In the genomic region with DNA sequence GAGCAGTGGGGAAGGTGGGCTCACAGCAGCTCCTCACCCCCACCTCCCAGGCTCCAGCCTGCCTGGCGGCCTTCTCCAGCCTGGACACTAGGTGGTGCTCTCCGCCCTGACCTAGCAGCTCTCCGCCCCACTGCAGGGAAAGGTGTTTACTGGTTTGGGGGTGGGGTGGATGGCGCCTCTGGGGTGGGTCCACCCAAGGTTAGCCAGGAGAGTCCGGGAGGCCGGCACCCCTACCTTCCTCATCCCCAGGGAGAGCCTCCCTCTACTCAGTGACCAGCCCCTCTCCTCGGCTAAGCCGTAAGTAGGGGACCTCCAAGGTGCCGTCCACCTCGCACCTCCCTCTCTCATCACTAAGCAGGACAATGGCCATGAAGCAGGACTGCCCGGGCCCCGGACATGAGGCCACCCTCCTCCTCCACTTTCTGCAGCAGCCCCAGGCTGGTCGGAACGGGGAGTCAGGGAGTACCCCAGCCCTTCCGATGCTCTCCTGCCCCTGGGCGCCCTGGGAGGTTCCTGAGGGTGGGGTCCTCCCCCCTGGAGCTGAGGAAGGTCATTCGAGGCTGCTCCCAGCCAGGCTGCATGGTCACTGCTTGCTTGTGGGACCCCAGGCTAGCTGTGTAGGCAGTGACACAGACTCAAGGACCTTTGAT, we compare ENCODE assay signal across 8 cellular contexts.
DNase-seq lines count a peak whose midpoint lies in the region; ATAC-seq, FAIRE-seq and TF ChIP-seq lines count a peak whose summit lies in the region.

No MANE protein-coding gene starts in this region.

- no peaks in the 10 kb centered on the region for H3K36me3 Mint-ChIP-seq in activated naive CD8-positive, alpha-beta T cell treated with anti-CD3 and anti-CD28 coated beads for 36 hours
- no peaks in the 10 kb centered on the region for H3K36me3 Mint-ChIP-seq in progenitor cell of endocrine pancreas (ENCODE audit: insufficient read depth)

- FAIRE-seq in HTR-8/SVneo (lab: Jason Lieb, UNC) = peak; percentile 73

- peak; percentile 40 to 67 (median 54) for ATAC-seq in heart right ventricle
- no peak for ATAC-seq in GM21619 (IDR thresholded peaks at IDR 0.05; ENCODE audit: unreplicated experiment)
- no peak for ATAC-seq in GM21447 (IDR thresholded peaks at IDR 0.05; ENCODE audit: unreplicated experiment)

- H3K27ac ChIP-seq in SJSA1 (no peak overlapping the region), heart right ventricle (no peak overlapping the region)

- no peaks in the 10 kb centered on the region for H3K36me3 ChIP-seq in SJSA1
- no peaks in the 10 kb centered on the region for H3K36me3 ChIP-seq in heart right ventricle

- no peaks in the 10 kb centered on the region for H3K9me3 ChIP-seq in SJSA1 (replicated peaks)
- H3K9me3 ChIP-seq in heart right ventricle = no peaks in the 10 kb centered on the region

- DNase-seq in COLO829 (ENCODE audit: low spot score) (peak; percentile 28), HTR-8/SVneo (ENCODE audit: insufficient read length, low spot score) (peak; percentile 67), SJSA1 (ENCODE audit: low read depth in 1 of 2, low spot score in 2 of 2) (peak; percentile 20 to 63), heart right ventricle (peak in 1 of 2 donors; percentile 48), progenitor cell of endocrine pancreas (ENCODE audit: low spot score, unreplicated experiment) (peak; percentile 68)
- DNase-seq in activated naive CD8-positive, alpha-beta T cell treated with anti-CD3 and anti-CD28 coated beads for 36 hours = peak; percentile 64

- H3K27me3 ChIP-seq in SJSA1 (replicated peaks) (peaks cover 12% of the 10 kb centered on the region; the same call in 1 of the 2 replicates), heart right ventricle (peaks cover 0 to 6% (median 0%) of the 10 kb centered on the region in 7 donors)

- peak overlapping the region; percentile 22 for H3K4me3 Mint-ChIP-seq in activated naive CD8-positive, alpha-beta T cell treated with anti-CD3 and anti-CD28 coated beads for 36 hours
- H3K4me3 Mint-ChIP-seq in progenitor cell of endocrine pancreas (ENCODE audit: low read depth) = peak overlapping the region; percentile 69

- 17 to 19% methylated on average over 17 of the region's 17 CpGs for WGBS in heart right ventricle, 2 donors

- H3K4me1 Mint-ChIP-seq in activated naive CD8-positive, alpha-beta T cell treated with anti-CD3 and anti-CD28 coated beads for 36 hours = no peaks in the 10 kb centered on the region
- peaks cover 8% of the 10 kb centered on the region for H3K4me1 Mint-ChIP-seq in progenitor cell of endocrine pancreas (ENCODE audit: low read depth)

- no peak overlapping the region for H3K27ac Mint-ChIP-seq in activated naive CD8-positive, alpha-beta T cell treated with anti-CD3 and anti-CD28 coated beads for 36 hours
- no peak overlapping the region for H3K27ac Mint-ChIP-seq in progenitor cell of endocrine pancreas

- no peak overlapping the region for H3K4me3 ChIP-seq in SJSA1
- peak overlapping the region in 4 of 10 donors; percentile 16 to 26 (median 22) for H3K4me3 ChIP-seq in heart right ventricle

- intact Hi-C loops in heart right ventricle (cut with DNase I) = loop anchor here in 9 of 10 donors (1.0 to 10.0 kb wide), 8 partner anchors 68 to 645 kb away; partner anchors contain the start of gene SLC45A1 (in 1 of the 9)

- H3K27me3 Mint-ChIP-seq in activated naive CD8-positive, alpha-beta T cell treated with anti-CD3 and anti-CD28 coated beads for 36 hours = no peaks in the 10 kb centered on the region
- H3K27me3 Mint-ChIP-seq in progenitor cell of endocrine pancreas = peaks cover 8% of the 10 kb centered on the region

- H3K9me3 Mint-ChIP-seq in activated naive CD8-positive, alpha-beta T cell treated with anti-CD3 and anti-CD28 coated beads for 36 hours = no peaks in the 10 kb centered on the region
- H3K9me3 Mint-ChIP-seq in progenitor cell of endocrine pancreas (ENCODE audit: low read depth) = no peaks in the 10 kb centered on the region

- TF ChIP-seq CTCF in heart right ventricle (IDR thresholded peaks at IDR 0.05) (peak; percentile 64 to 86 (median 80)), progenitor cell of endocrine pancreas (IDR thresholded peaks at IDR 0.05; ENCODE audit: unreplicated experiment) (peak; percentile 92)

- no peaks in the 10 kb centered on the region for H3K4me1 ChIP-seq in SJSA1 (replicated peaks)
- H3K4me1 ChIP-seq in heart right ventricle = peaks cover 6 to 31% (median 12%) of the 10 kb centered on the region in 9 donors

Comparison
In these comparisons a context has a peak if more than half of its experiments do, and no peak if none do; other contexts are left out.
1. ATAC-seq: peak in heart right ventricle (8 of 8); none in GM21619 (single experiment) and GM21447 (single experiment).